Comparison of ENCODE assay signal across 15 cellular contexts in the genomic region with DNA sequence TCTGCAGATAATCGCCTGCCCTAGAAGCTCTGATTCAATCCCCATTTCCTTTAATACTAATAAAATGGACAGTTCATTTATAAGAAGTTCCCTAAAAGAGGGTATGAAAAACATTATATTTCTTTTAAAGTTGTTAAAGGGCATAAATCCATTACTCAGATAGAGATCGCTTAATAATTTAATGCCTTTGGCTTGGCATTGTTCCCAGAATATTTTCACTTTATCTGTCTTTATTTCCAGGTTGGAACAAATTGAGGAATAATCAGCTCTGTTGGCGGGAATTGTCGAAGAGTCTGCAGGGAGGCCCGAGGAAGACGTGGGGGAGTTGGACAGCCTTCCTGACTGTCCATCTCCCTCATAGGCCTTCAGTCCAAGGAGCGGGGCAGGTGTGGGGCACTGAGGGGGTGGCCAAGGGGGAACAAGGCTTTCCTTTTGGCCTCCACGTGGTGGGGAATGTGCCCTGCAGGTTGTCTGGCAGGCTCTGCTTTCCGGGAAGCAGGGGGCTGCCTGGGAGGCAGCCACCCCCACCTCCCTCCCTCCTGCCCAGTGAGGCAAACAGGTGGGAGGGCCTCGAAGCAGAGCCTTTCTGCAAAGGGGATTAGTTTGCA.
DNase-seq lines count a peak whose midpoint lies in the region; ATAC-seq and TF ChIP-seq lines count a peak whose summit lies in the region.
"Had no signal": no experiment of that assay in that cellular context is flagged by ENCODE, and none has a peak within 500 bp of the region (broad histone marks: within the 10 kb centered on the region; RNA-seq: fewer than 3 reads in every experiment).

No MANE protein-coding gene starts in this region.

- intact Hi-C loops in left lung (cut with DNase I), result loop anchor here in 1 of 2 donors (10.0 kb wide), 1 partner anchor 215 kb away; no protein-coding TSS in a partner anchor

- H3K27ac ChIP-seq in SK-N-SH (ENCODE audit: low read depth in 2 of 2, low read length in 1 of 2) (peak overlapping the region in 1 of 2 experiments; percentile 83; a peak in 2 of 4 replicates), mesendoderm (ENCODE audit: low read depth, low read length) (no peak overlapping the region), left lung (no peak overlapping the region)
- H3K27ac ChIP-seq: Peyer's patch had no signal

- H3F3A ChIP-seq in SK-N-SH (replicated peaks; ENCODE audit: insufficient read depth), result no peaks in the 10 kb centered on the region

- no peaks in the 10 kb centered on the region for H3K79me1 ChIP-seq in mesendoderm (ENCODE audit: low read length)

- ATAC-seq in left lung, result no peak

- H4K8ac ChIP-seq in mesendoderm (ENCODE audit: low read depth, low read length), result no peak overlapping the region

- H3K9ac ChIP-seq in SK-N-SH, result no peak overlapping the region
- H3K9ac ChIP-seq in mesendoderm (ENCODE audit: low read length), result no peak overlapping the region

- 14% methylated on average over 9 of the region's 10 CpGs for WGBS in SK-N-SH (ENCODE audit: low lambda C conversion rate)
- no CpG with 5 or more reads among the region's 10 CpGs for WGBS in mesendoderm (ENCODE audit: extremely low coverage, insufficient coverage, low lambda C conversion rate)

- H3K4me2 ChIP-seq in SK-N-SH (no peak overlapping the region), mesendoderm (ENCODE audit: low read length) (no peak overlapping the region)

- POLR2A ChIA-PET in SK-N-SH (lab: Yijun Ruan, JAX), result interaction anchor here (0.7 to 2.5 kb wide), 7 partner anchors 47 to 195 kb away, joined by 3 to 7 read pairs (median 3); no protein-coding TSS in a partner anchor

- H2AK5ac ChIP-seq in mesendoderm (ENCODE audit: low read length), result no peak overlapping the region

- H3K4me1 ChIP-seq in BE2C (peaks cover 18% of the 10 kb centered on the region), SK-N-SH (ENCODE audit: control insufficient read depth in 1 of 2, insufficient read depth in 2 of 2, low read depth in 1 of 2, low read length in 1 of 2) (peaks cover 0 to 44% of the 10 kb centered on the region in 2 experiments; a peak in 2 of 4 replicates), mesendoderm (ENCODE audit: control insufficient read depth, low read depth, low read length) (no peaks in the 10 kb centered on the region), left lung (peaks cover 8 to 10% of the 10 kb centered on the region in 2 donors)

- H3K4me3 ChIP-seq in BE2C (ENCODE audit: low read depth, low read length), result no peak overlapping the region
- no peak overlapping the region for H3K4me3 ChIP-seq in SK-N-SH (ENCODE audit: low read depth in 2 of 2, low read length in 1 of 2)
- no peak overlapping the region for H3K4me3 ChIP-seq in mesendoderm (ENCODE audit: low read length)
- H3K4me3 ChIP-seq in left lung, result no peak overlapping the region
- H3K4me3 ChIP-seq: gastrocnemius medialis, Peyer's patch had no signal

- no peak overlapping the region for H2BK5ac ChIP-seq in mesendoderm (ENCODE audit: low read length)

- H3K56ac ChIP-seq in mesendoderm (ENCODE audit: low read length), result no peak overlapping the region

- peak; percentile 29 for TF ChIP-seq RAD21 in SK-N-SH (IDR thresholded peaks at IDR 0.05; ENCODE audit: low read length)

- H3K79me2 ChIP-seq in SK-N-SH (ENCODE audit: insufficient read depth) (no peaks in the 10 kb centered on the region), mesendoderm (ENCODE audit: control insufficient read depth, insufficient read depth, low read length) (no peaks in the 10 kb centered on the region)

- H3K18ac ChIP-seq in mesendoderm (ENCODE audit: low read length), result no peak overlapping the region

- H2BK120ac ChIP-seq in mesendoderm (ENCODE audit: low read depth, low read length), result no peak overlapping the region

- H3K9me3 ChIP-seq in BE2C (no peaks in the 10 kb centered on the region), SK-N-SH (no peaks in the 10 kb centered on the region), left lung (no peaks in the 10 kb centered on the region)
- H3K9me3 ChIP-seq: gastrocnemius medialis, Peyer's patch had no signal

- no peak overlapping the region for H2BK15ac ChIP-seq in mesendoderm (replicated peaks; ENCODE audit: low read depth)

- no peaks in the 10 kb centered on the region for H3K9me2 ChIP-seq in SK-N-SH

- H4K5ac ChIP-seq in mesendoderm (ENCODE audit: low read length), result no peak overlapping the region

- no peak overlapping the region for H3K4ac ChIP-seq in mesendoderm (ENCODE audit: low read depth, low read length)

- DNase-seq in BE2C, result peak; percentile 53
- DNase-seq in D341Med (ENCODE audit: low spot score), result peak; percentile 67
- peak; percentile 69 for DNase-seq in SK-N-SH
- peak; percentile 18 for DNase-seq in mesendoderm
- DNase-seq in DMS153 treated with DMSO at 0.1 percent for 48 hours (lab: John Stamatoyannopoulos, UW; ENCODE audit: unreplicated experiment), result no peak
- no peak for DNase-seq in left lung
- no peak for DNase-seq in GM19240 (ENCODE audit: insufficient read length, low spot score)
- DNase-seq: activated naive CD8-positive, alpha-beta T cell treated with anti-CD3 and anti-CD28 coated beads, Interleukin-2, amount 10 ng/mL, durations not matched to agents 7 days and 5 days; activated T-cell treated with anti-CD3 and anti-CD28 coated beads, Interleukin-2, amount 50 U/mL, for 24 hours; CD4-positive, CD25-positive, alpha-beta regulatory T cell; central memory CD4-positive, alpha-beta T cell; gastrocnemius medialis; HFFc6; Peyer's patch; stimulated activated naive CD4-positive, alpha-beta T cell treated with Interleukin-2 at 50 U/mL for 16 hours had no signal

- no peak overlapping the region for H3K23ac ChIP-seq in mesendoderm (ENCODE audit: low read length)

- H3K27me3 ChIP-seq in BE2C, result no peaks in the 10 kb centered on the region
- no peaks in the 10 kb centered on the region; the same call in 1 of the 2 replicates for H3K27me3 ChIP-seq in SK-N-SH (ENCODE audit: insufficient read depth)
- H3K27me3 ChIP-seq in mesendoderm (ENCODE audit: insufficient read depth, low read length, poor library complexity), result no peaks in the 10 kb centered on the region
- no peaks in the 10 kb centered on the region for H3K27me3 ChIP-seq in left lung
- H3K27me3 ChIP-seq: gastrocnemius medialis, Peyer's patch had no signal

- H2AFZ ChIP-seq in SK-N-SH (ENCODE audit: low read depth), result no peak overlapping the region

- CTCF ChIA-PET in SK-N-SH (lab: Yijun Ruan, JAX), result interaction anchor here (0.5 to 5.4 kb wide), 63 partner anchors 10 to 245 kb away, joined by 3 to 170 read pairs (median 4); no protein-coding TSS in a partner anchor

- peak; percentile 25; the same call in 1 of the 2 replicates for TF ChIP-seq CTCF in BE2C (IDR thresholded peaks at IDR 0.05; ENCODE audit: low read depth, low read length)
- TF ChIP-seq CTCF in SK-N-SH (IDR thresholded peaks at IDR 0.05), result no peak
- TF ChIP-seq CTCF in left lung (IDR thresholded peaks at IDR 0.05), result no peak

- H3K36me3 ChIP-seq in BE2C (no peaks in the 10 kb centered on the region), SK-N-SH (replicated peaks in 1 of 2; ENCODE audit: control insufficient read depth in 1 of 2, insufficient read depth in 2 of 2, low read length in 1 of 2) (no peaks in the 10 kb centered on the region), mesendoderm (ENCODE audit: control insufficient read depth, insufficient read depth, low read length) (no peaks in the 10 kb centered on the region), left lung (no peaks in the 10 kb centered on the region)
- H3K36me3 ChIP-seq: gastrocnemius medialis, Peyer's patch had no signal

- peak in 1 of 2 experiments; percentile 74; a peak in 2 of 4 replicates for TF ChIP-seq EP300 in SK-N-SH (IDR thresholded peaks at IDR 0.05; ENCODE audit: borderline replicate concordance in 1 of 2, low read depth in 1 of 2, low read length in 1 of 2)

- no peaks in the 10 kb centered on the region for H4K20me1 ChIP-seq in SK-N-SH (ENCODE audit: insufficient read depth)

TF ChIP-seq in SK-N-SH, 30 proteins besides CTCF, POLR2A, EP300 and RAD21:
- TF ChIP-seq GATA2 (CRISPR knock-in tag; IDR thresholded peaks at IDR 0.05) (peak; percentile 45; the same call in 1 of the 2 replicates), RXRA (IDR thresholded peaks at IDR 0.05; ENCODE audit: borderline replicate concordance, low read depth) (no peak), SIN3A (IDR thresholded peaks at IDR 0.05; ENCODE audit: borderline replicate concordance, low read depth, low read length) (no peak), RCOR1 (IDR thresholded peaks at IDR 0.05; ENCODE audit: low read length) (peak; percentile 77), NFIC (IDR thresholded peaks at IDR 0.05; ENCODE audit: borderline replicate concordance) (peak; percentile 11; the same call in 1 of the 2 replicates), MXI1 (IDR thresholded peaks at IDR 0.05; ENCODE audit: low read depth, low read length) (no peak), CHD2 (IDR thresholded peaks at IDR 0.05; ENCODE audit: low read length, partially characterized antibody) (peak; percentile 42), MEF2A (IDR thresholded peaks at IDR 0.05; ENCODE audit: borderline replicate concordance, low read depth) (no peak)

Comparison
In these comparisons a context has a peak if more than half of its experiments do, and no peak if none do; other contexts are left out.
1. DNase-seq: peak in BE2C (single experiment), D341Med (single experiment), SK-N-SH (single experiment) and mesendoderm (single experiment); none in DMS153 treated with DMSO at 0.1 percent for 48 hours (single experiment), left lung (0 of 2) and GM19240 (single experiment).